In genomic region chr2:54559593-54560145, GRCh38 we compare ENCODE assay signal across 8 cellular contexts.
DNase-seq lines count a peak whose midpoint lies in the region; ATAC-seq and TF ChIP-seq lines count a peak whose summit lies in the region.

No MANE protein-coding gene starts in this region.

- peak overlapping the region; percentile 69 for H3K9ac ChIP-seq in NT2/D1 (ENCODE audit: insufficient read length, low read depth)

- in situ Hi-C loops in brain microvascular endothelial cell (cut with HindIII; ENCODE audit: low pct_ligation_motif_present, low sequenced_read_pairs): no loop called here

- TF ChIP-seq CTCF in brain microvascular endothelial cell (IDR thresholded peaks at IDR 0.05; ENCODE audit: low read depth, low read length, missing control alignments): no peak

- ATAC-seq in GM18502 (IDR thresholded peaks at IDR 0.05; ENCODE audit: poor library complexity, unreplicated experiment): no peak
- no peak for ATAC-seq in HG03159 (IDR thresholded peaks at IDR 0.05; ENCODE audit: unreplicated experiment)

- H3K4me3 ChIP-seq in NT2/D1 (ENCODE audit: insufficient read length, low read depth) (peak overlapping the region; percentile 89), brain microvascular endothelial cell (ENCODE audit: low read depth, low read length) (peak overlapping the region; percentile 88), skin epidermis (peak overlapping the region; percentile 38 to 64 (median 46))

- DNase-seq in NOMO-1 treated with DMSO at 0.1 percent for 48 hours (lab: John Stamatoyannopoulos, UW; ENCODE audit: unreplicated experiment): peak; percentile 49
- no peak for DNase-seq in NOMO-1 treated with dmso at 0.1 percent for 144 hours (lab: John Stamatoyannopoulos, UW; ENCODE audit: unreplicated experiment)
- DNase-seq in NT2/D1 (ENCODE audit: low read depth, low spot score): no peak
- DNase-seq in brain microvascular endothelial cell: peak; percentile 69
- DNase-seq in inferior parietal cortex (ENCODE audit: extremely low spot score): peak; percentile 42

- H3K9me3 ChIP-seq in NT2/D1 (ENCODE audit: insufficient read depth, low read length): no peaks in the 10 kb centered on the region

- H3K4me1 ChIP-seq in NT2/D1 (ENCODE audit: insufficient read depth, insufficient read length): peaks cover 2% of the 10 kb centered on the region

- no peaks in the 10 kb centered on the region for H3K27me3 ChIP-seq in NT2/D1 (ENCODE audit: insufficient read depth, insufficient read length)
- H3K27me3 ChIP-seq in brain microvascular endothelial cell (replicated peaks): no peaks in the 10 kb centered on the region

- H3K36me3 ChIP-seq in NT2/D1 (ENCODE audit: insufficient read depth, insufficient read length, low read length) (peaks cover 8% of the 10 kb centered on the region), brain microvascular endothelial cell (replicated peaks) (peaks cover 5% of the 10 kb centered on the region)

- peak overlapping the region; percentile 84 for H3K27ac ChIP-seq in brain microvascular endothelial cell
- H3K27ac ChIP-seq in skin epidermis: peak overlapping the region; percentile 49 to 95 (median 89)

Comparison
In these comparisons a context has a peak if more than half of its experiments do, and no peak if none do; other contexts are left out.
1. DNase-seq: peak in NOMO-1 treated with DMSO at 0.1 percent for 48 hours (single experiment), brain microvascular endothelial cell (single experiment) and inferior parietal cortex (single experiment); none in NOMO-1 treated with dmso at 0.1 percent for 144 hours (single experiment) and NT2/D1 (single experiment).
2. Peak in every context shown above with its lines, with median percentiles within 50 percentile points of each other: H3K4me3 ChIP-seq.